Comparison of ENCODE assay signal across 24 cellular contexts in genomic region chr21:28943631-28944030, GRCh38. TPM values are rescaled to one million over a fixed set of nuclear protein-coding genes. Genes with fewer than 3 reads are reported as not detected.
DNase-seq lines count a peak whose midpoint lies in the region; ATAC-seq and TF ChIP-seq lines count a peak whose summit lies in the region.
"Had no signal": no experiment of that assay in that cellular context is flagged by ENCODE, and none has a peak within 500 bp of the region (broad histone marks: within the 10 kb centered on the region; RNA-seq: fewer than 3 reads in every experiment).

No MANE protein-coding gene starts in this region.

- peak overlapping the region; percentile 16 for H3K27ac ChIP-seq in angular gyrus (ENCODE audit: low read depth, low read length)
- H3K27ac ChIP-seq in substantia nigra (ENCODE audit: low read depth, low read length, poor library complexity, severe bottlenecking): peak overlapping the region; percentile 74
- no peak overlapping the region for H3K27ac ChIP-seq in right cardiac atrium (ENCODE audit: low read length)
- H3K27ac ChIP-seq in coronary artery: no peak overlapping the region
- H3K27ac ChIP-seq: colonic mucosa, epithelial cell of prostate, heart left ventricle, KMS-11, prostate gland, tibial nerve had no signal

- no peak for TF ChIP-seq CTCF in coronary artery (IDR thresholded peaks at IDR 0.05)

- 57% methylated on average over 2 of the region's 2 CpGs for WGBS in right cardiac atrium

- H3K4me1 Mint-ChIP-seq in activated CD8-positive, alpha-beta memory T cell treated with anti-CD3 and anti-CD28 coated beads, Interleukin-2, amount 10 ng/mL, durations not matched to agents 7 days and 5 days: peaks cover 20% of the 10 kb centered on the region
- H3K4me1 Mint-ChIP-seq: stimulated activated memory B cell treated with anti-CD40 and anti-IgM and Interleukin-4, amounts not matched to agents 10 μg/mL and 1 μg/mL and 100 μg/mL, for 72 hours had no signal

- no peaks in the 10 kb centered on the region for H3K9me3 ChIP-seq in right cardiac atrium (ENCODE audit: control insufficient read depth, low read length)
- H3K9me3 ChIP-seq: colonic mucosa, heart left ventricle, prostate gland, tibial nerve had no signal

- intact Hi-C loops in right cardiac atrium (cut with DNase I): no loop called here

- CTCF ChIA-PET in activated CD8-positive, alpha-beta memory T cell treated with anti-CD3 and anti-CD28 coated beads, Interleukin-2, amount 10 ng/mL, durations not matched to agents 7 days and 5 days (lab: Charles Lee): no interaction called here

- no peak for DNase-seq in activated CD8-positive, alpha-beta memory T cell treated with anti-CD3 and anti-CD28 coated beads, Interleukin-2, amount 10 ng/mL, durations not matched to agents 7 days and 5 days
- DNase-seq in activated CD8-positive, alpha-beta memory T cell treated with anti-CD3 and anti-CD28 coated beads, Interleukin-2, amount 50 U/mL, for 4 hours: no peak
- DNase-seq in globus pallidus (ENCODE audit: low spot score): peak; percentile 17
- no peak for DNase-seq in substantia nigra (lab: John Stamatoyannopoulos, UW)
- no peak for DNase-seq in right cardiac atrium
- no peak for DNase-seq in coronary artery (ENCODE audit: low spot score)
- DNase-seq: 8988T; activated CD4-positive, alpha-beta T cell treated with anti-CD3 and anti-CD28 coated beads, Interleukin-2, amount 50 U/mL, for 48 hours; activated effector memory CD4-positive, alpha-beta T cell treated with Interleukin-2 at 50 U/mL for 16 hours; aorta; C1 segment of cervical spinal cord; colonic mucosa; heart left ventricle; mammary epithelial cell; naive thymus-derived CD4-positive, alpha-beta T cell; NCI-H82; stimulated activated CD4-positive, alpha-beta T cell treated with anti-CD3 and anti-CD28 coated beads, Interleukin-12 subunit alpha, Interleukin-12 subunit beta, amount 100 ng/mL, for 4 hours had no signal

- no peak overlapping the region for H3K4me3 Mint-ChIP-seq in activated CD8-positive, alpha-beta memory T cell treated with anti-CD3 and anti-CD28 coated beads, Interleukin-2, amount 10 ng/mL, durations not matched to agents 7 days and 5 days
- H3K4me3 Mint-ChIP-seq: naive thymus-derived CD4-positive, alpha-beta T cell; stimulated activated memory B cell treated with anti-CD40 and anti-IgM and Interleukin-4, amounts not matched to agents 10 μg/mL and 1 μg/mL and 100 μg/mL, for 72 hours had no signal

- H3K4me3 ChIP-seq in right cardiac atrium (ENCODE audit: low read length) (no peak overlapping the region), coronary artery (no peak overlapping the region)
- H3K4me3 ChIP-seq: colonic mucosa, heart left ventricle, prostate gland, tibial nerve had no signal

- H3K4me1 ChIP-seq in right cardiac atrium (ENCODE audit: control insufficient read depth, insufficient read depth, low read length): no peaks in the 10 kb centered on the region
- H3K4me1 ChIP-seq: colonic mucosa, prostate gland had no signal

- peak; percentile 30 for ATAC-seq in activated CD8-positive, alpha-beta memory T cell treated with anti-CD3 and anti-CD28 coated beads, Interleukin-2, amount 10 ng/mL, durations not matched to agents 7 days and 5 days
- ATAC-seq in right cardiac atrium (no peak), HG03571 (IDR thresholded peaks at IDR 0.05; ENCODE audit: unreplicated experiment) (no peak)
- ATAC-seq: heart left ventricle; naive thymus-derived CD4-positive, alpha-beta T cell; stimulated activated memory B cell treated with anti-CD40 and anti-IgM and Interleukin-4, amounts not matched to agents 10 μg/mL and 1 μg/mL and 100 μg/mL, for 72 hours had no signal

- H3K9me3 Mint-ChIP-seq in activated CD8-positive, alpha-beta memory T cell treated with anti-CD3 and anti-CD28 coated beads, Interleukin-2, amount 10 ng/mL, durations not matched to agents 7 days and 5 days (ENCODE audit: low read depth): no peaks in the 10 kb centered on the region
- H3K9me3 Mint-ChIP-seq: naive thymus-derived CD4-positive, alpha-beta T cell; stimulated activated memory B cell treated with anti-CD40 and anti-IgM and Interleukin-4, amounts not matched to agents 10 μg/mL and 1 μg/mL and 100 μg/mL, for 72 hours had no signal

- peaks cover 23% of the 10 kb centered on the region for H3K36me3 Mint-ChIP-seq in activated CD8-positive, alpha-beta memory T cell treated with anti-CD3 and anti-CD28 coated beads, Interleukin-2, amount 10 ng/mL, durations not matched to agents 7 days and 5 days

- no peaks in the 10 kb centered on the region for H3K27me3 Mint-ChIP-seq in activated CD8-positive, alpha-beta memory T cell treated with anti-CD3 and anti-CD28 coated beads, Interleukin-2, amount 10 ng/mL, durations not matched to agents 7 days and 5 days
- H3K27me3 Mint-ChIP-seq: naive thymus-derived CD4-positive, alpha-beta T cell; stimulated activated memory B cell treated with anti-CD40 and anti-IgM and Interleukin-4, amounts not matched to agents 10 μg/mL and 1 μg/mL and 100 μg/mL, for 72 hours had no signal

- no peaks in the 10 kb centered on the region for H3K27me3 ChIP-seq in right cardiac atrium (ENCODE audit: control insufficient read depth, insufficient read depth)
- H3K27me3 ChIP-seq: colonic mucosa, heart left ventricle, tibial nerve had no signal

- peak overlapping the region; percentile 39 for H3K27ac Mint-ChIP-seq in activated CD8-positive, alpha-beta memory T cell treated with anti-CD3 and anti-CD28 coated beads, Interleukin-2, amount 10 ng/mL, durations not matched to agents 7 days and 5 days
- H3K27ac Mint-ChIP-seq: stimulated activated memory B cell treated with anti-CD40 and anti-IgM and Interleukin-4, amounts not matched to agents 10 μg/mL and 1 μg/mL and 100 μg/mL, for 72 hours had no signal

RNA-seq across cellular contexts. Expression of gene LTN1, which starts 49.0 kb away (rescaled TPM):
- total RNA-seq in activated CD8-positive, alpha-beta memory T cell treated with anti-CD3 and anti-CD28 coated beads, Interleukin-2, amount 10 ng/mL, durations not matched to agents 7 days and 5 days: 10 to 100 TPM; 24.7 to 27.1 TPM
- total RNA-seq in right cardiac atrium: 10 to 100 TPM; 17.1 to 20.0 (median 19.0) TPM
- 4.8 TPM for polyA plus RNA-seq in right cardiac atrium

Comparison
In these comparisons a context has a peak if more than half of its experiments do, and no peak if none do; other contexts are left out.
1. H3K27ac ChIP-seq: peak in angular gyrus (single experiment) and substantia nigra (single experiment); none in right cardiac atrium (single experiment) and coronary artery (0 of 2).